ENCODE assay signal across 1 cellular context in the genomic region with DNA sequence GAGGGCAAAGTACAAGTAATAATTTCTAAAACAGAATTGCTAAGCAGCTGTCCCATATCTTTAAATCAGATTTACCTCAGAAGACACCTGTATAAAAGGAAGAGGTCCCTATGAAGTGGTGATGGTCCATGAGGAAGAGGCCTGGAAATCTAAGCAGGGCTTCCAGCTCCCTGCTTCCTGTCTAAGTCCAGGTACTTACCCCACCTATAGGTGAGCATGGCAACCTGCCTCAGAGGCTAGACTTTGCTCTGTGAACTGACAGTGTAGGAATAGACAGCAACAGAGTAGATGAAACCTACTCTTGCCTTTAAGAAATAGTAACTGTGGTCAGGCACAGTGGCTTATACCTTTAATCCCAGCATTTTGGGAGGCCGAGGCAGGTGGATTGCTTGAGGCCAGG.
A peak's percentile ranks its signal among the peaks of the same experiment; 100 is the strongest.
TF ChIP-seq lines count a peak whose summit lies in the region.

No MANE protein-coding gene starts in this region.

TF ChIP-seq in liver, 16 proteins besides CTCF, POLR2A, EP300 and RAD21:
- TF ChIP-seq HNF4A (conservative IDR thresholded peaks at IDR 0.05) (peak; percentile 51 to 63), GABPA (IDR thresholded peaks at IDR 0.05 in 1 of 2, conservative IDR thresholded peaks at IDR 0.05 in 1 of 2) (no peak), SP1 (IDR thresholded peaks at IDR 0.05) (peak; percentile 32)
TF ChIP-seq in liver: peak in this region for 2.
